In the genomic region with DNA sequence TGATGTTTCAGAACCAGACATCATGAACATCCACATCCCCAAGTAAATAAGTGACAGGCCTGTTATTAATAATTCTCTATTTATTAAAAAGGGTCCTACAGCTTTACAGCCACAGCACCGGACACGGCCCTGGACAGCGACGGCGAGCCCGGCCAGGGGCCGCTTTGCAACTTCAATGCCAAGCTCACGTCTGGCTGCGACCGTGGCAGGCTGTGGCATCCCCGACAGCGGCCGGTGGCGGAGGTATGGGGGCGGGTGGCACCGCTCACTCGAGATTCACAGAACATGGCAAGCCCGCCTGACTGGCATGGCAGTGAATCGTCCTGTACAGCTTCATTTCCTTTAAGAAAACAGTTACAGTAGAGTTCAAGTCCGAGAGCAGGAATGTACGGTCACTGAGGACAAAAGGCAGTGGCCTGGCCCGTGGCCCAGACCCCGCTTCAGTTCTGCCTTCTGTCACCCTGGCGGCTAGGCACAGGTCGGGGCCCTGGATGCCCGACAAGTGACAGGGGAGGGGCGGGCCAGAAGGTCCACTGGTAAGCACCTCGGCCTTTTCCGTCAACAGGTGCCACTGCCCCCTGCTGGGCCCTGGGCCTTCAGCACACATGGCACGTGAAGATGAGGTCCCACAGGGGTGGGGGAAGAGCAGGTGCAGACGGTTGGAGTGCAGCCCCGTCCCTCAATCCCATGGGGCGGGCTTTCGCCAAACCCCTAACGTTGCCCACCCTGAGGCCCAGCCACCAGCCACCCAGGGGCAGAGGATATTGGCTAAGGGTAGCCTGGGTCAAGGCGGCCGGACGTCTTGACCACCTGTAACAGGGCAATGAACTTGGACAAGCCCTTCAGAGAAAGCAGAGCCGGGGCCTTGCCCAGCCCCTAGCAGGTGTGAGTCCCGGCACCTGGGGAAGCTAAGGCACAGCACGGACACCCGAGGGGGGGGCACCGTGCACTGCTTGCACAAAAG, we compare ENCODE assay signal across 1 cellular context.
TF ChIP-seq lines count a peak whose summit lies in the region.

No MANE protein-coding gene starts in this region.

TF ChIP-seq in K562, 482 proteins besides CTCF, POLR2A, EP300 and RAD21 (continued from another document):
- TF ChIP-seq ZBTB33 (CRISPR knock-in tag; IDR thresholded peaks at IDR 0.05) (peak; percentile 66), MEIS2 (IDR thresholded peaks at IDR 0.05; ENCODE audit: partially characterized antibody) (peak; percentile 36), FOXO4 (CRISPR knock-in tag; IDR thresholded peaks at IDR 0.05) (no peak), GATA2 (CRISPR knock-in tag; IDR thresholded peaks at IDR 0.05) (no peak), CEBPB (tag; IDR thresholded peaks at IDR 0.05) (no peak), CREM (IDR thresholded peaks at IDR 0.05; ENCODE audit: low read depth) (0 out of 2 replicates have a peak, but pooled peaks have one; percentile 25), MAZ (CRISPR knock-in tag; conservative IDR thresholded peaks at IDR 0.05 in 1 of 2, IDR thresholded peaks at IDR 0.05 in 1 of 2) (peak in 1 of 2 experiments; percentile 39; a peak in 1 of 4 replicates), RBM22 (IDR thresholded peaks at IDR 0.05; ENCODE audit: low read depth, low read length, poor library complexity, severe bottlenecking) (peak; percentile 90), MAX (CRISPR knock-in tag; IDR thresholded peaks at IDR 0.05) (peak; percentile 68), MTA3 (IDR thresholded peaks at IDR 0.05; ENCODE audit: borderline replicate concordance) (no peak), BHLHE40 (IDR thresholded peaks at IDR 0.05; ENCODE audit: low read length) (peak; percentile 92), SMC3 (conservative IDR thresholded peaks at IDR 0.05; ENCODE audit: insufficient read depth, low read depth, low read length) (0 out of 2 replicates have a peak, but pooled peaks have one; percentile 16), VEZF1 (CRISPR knock-in tag; IDR thresholded peaks at IDR 0.05) (0 out of 2 replicates have a peak, but pooled peaks have one; percentile 30)
- TF ChIP-seq, protein P1, sequence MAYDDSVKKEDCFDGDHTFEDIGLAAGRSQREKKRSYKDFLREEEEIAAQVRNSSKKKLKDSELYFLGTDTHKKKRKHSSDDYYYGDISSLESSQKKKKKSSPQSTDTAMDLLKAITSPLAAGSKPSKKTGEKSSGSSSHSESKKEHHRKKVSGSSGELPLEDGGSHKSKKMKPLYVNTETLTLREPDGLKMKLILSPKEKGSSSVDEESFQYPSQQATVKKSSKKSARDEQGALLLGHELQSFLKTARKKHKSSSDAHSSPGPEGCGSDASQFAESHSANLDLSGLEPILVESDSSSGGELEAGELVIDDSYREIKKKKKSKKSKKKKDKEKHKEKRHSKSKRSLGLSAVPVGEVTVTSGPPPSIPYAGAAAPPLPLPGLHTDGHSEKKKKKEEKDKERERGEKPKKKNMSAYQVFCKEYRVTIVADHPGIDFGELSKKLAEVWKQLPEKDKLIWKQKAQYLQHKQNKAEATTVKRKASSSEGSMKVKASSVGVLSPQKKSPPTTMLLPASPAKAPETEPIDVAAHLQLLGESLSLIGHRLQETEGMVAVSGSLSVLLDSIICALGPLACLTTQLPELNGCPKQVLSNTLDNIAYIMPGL (CRISPR knock-in tag; IDR thresholded peaks at IDR 0.05): 0 out of 2 replicates have a peak, but pooled peaks have one; percentile 19
- TF ChIP-seq, protein P2, sequence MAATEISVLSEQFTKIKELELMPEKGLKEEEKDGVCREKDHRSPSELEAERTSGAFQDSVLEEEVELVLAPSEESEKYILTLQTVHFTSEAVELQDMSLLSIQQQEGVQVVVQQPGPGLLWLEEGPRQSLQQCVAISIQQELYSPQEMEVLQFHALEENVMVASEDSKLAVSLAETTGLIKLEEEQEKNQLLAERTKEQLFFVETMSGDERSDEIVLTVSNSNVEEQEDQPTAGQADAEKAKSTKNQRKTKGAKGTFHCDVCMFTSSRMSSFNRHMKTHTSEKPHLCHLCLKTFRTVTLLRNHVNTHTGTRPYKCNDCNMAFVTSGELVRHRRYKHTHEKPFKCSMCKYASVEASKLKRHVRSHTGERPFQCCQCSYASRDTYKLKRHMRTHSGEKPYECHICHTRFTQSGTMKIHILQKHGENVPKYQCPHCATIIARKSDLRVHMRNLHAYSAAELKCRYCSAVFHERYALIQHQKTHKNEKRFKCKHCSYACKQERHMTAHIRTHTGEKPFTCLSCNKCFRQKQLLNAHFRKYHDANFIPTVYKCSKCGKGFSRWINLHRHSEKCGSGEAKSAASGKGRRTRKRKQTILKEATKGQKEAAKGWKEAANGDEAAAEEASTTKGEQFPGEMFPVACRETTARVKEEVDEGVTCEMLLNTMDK (IDR thresholded peaks at IDR 0.05; ENCODE audit: borderline replicate concordance, insufficient read depth, low read depth, low read length, poor library complexity, severe bottlenecking): peak; percentile 83
- TF ChIP-seq, protein P3, sequence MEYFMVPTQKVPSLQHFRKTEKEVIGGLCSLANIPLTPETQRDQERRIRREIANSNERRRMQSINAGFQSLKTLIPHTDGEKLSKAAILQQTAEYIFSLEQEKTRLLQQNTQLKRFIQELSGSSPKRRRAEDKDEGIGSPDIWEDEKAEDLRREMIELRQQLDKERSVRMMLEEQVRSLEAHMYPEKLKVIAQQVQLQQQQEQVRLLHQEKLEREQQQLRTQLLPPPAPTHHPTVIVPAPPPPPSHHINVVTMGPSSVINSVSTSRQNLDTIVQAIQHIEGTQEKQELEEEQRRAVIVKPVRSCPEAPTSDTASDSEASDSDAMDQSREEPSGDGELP (CRISPR knock-in tag; IDR thresholded peaks at IDR 0.05; ENCODE audit: borderline replicate concordance): peak; percentile 18; the same call in 1 of the 2 replicates
